In genomic region chr4:152938237-152938969, GRCh38 we compare ENCODE assay signal across 8 cellular contexts. TPM values are rescaled to one million over a fixed set of nuclear protein-coding genes. Genes with fewer than 3 reads are reported as not detected.
A peak's percentile ranks its signal among the peaks of the same experiment; 100 is the strongest.
DNase-seq lines count a peak whose midpoint lies in the region; ATAC-seq, FAIRE-seq and TF ChIP-seq lines count a peak whose summit lies in the region.

No MANE protein-coding gene starts in this region.

- TF ChIP-seq POLR2A in lower leg skin (IDR thresholded peaks at IDR 0.05) (no peak), tibial nerve (IDR thresholded peaks at IDR 0.05) (no peak)

- H3K27ac ChIP-seq in tibial nerve, result peak overlapping the region in 3 of 4 donors; percentile 19 to 81 (median 76)

- peaks cover 19% of the 10 kb centered on the region for H3K4me1 Mint-ChIP-seq in activated T-cell treated with anti-CD3 and anti-CD28 coated beads, Interleukin-2, amount 50 U/mL, for 4 hours (ENCODE audit: low read depth)

- ATAC-seq in activated T-cell treated with anti-CD3 and anti-CD28 coated beads, Interleukin-2, amount 50 U/mL, for 4 hours, result no peak
- no peak for ATAC-seq in HG02973 (IDR thresholded peaks at IDR 0.05; ENCODE audit: unreplicated experiment)

- intact Hi-C loops in lower leg skin (cut with DNase I; ENCODE audit: low total_unique reads), result no loop called here

- H3K4me1 ChIP-seq in tibial nerve, result peaks cover 0 to 28% (median 8%) of the 10 kb centered on the region in 4 donors

- H3K4me3 Mint-ChIP-seq in activated T-cell treated with anti-CD3 and anti-CD28 coated beads, Interleukin-2, amount 50 U/mL, for 4 hours, result peak overlapping the region; percentile 77

- no peak for FAIRE-seq in urothelium cell line (lab: Jason Lieb, UNC)

- WGBS in lower leg skin, 2 donors, result 17% methylated on average over 18 of the region's 18 CpGs
- WGBS in tibial nerve, 2 donors, result 7 to 15% methylated on average over 18 of the region's 18 CpGs

- DNase-seq in activated T-cell treated with anti-CD3 and anti-CD28 coated beads, Interleukin-2, amount 50 U/mL, for 4 hours, result no peak
- DNase-seq in activated T-cell treated with anti-CD3 and anti-CD28 coated beads, Interleukin-2, amount 50 U/mL, for 1 hour, result no peak
- DNase-seq in astrocyte of the hippocampus (ENCODE audit: low read depth, low spot score) (peak; percentile 36), lower leg skin (ENCODE audit: low spot score in 2 of 2) (no peak), tibial nerve (ENCODE audit: low spot score in 2 of 2) (no peak), SW 1271 (lab: John Stamatoyannopoulos, UW) (no peak), urothelium cell line (ENCODE audit: low spot score) (no peak)

- H3K36me3 ChIP-seq in tibial nerve, result peaks cover 0 to 6% (median 0%) of the 10 kb centered on the region in 3 donors

- H3K9me3 ChIP-seq in tibial nerve, result no peaks in the 10 kb centered on the region

- no peaks in the 10 kb centered on the region for H3K9me3 Mint-ChIP-seq in activated T-cell treated with anti-CD3 and anti-CD28 coated beads, Interleukin-2, amount 50 U/mL, for 4 hours

- peaks cover 60% of the 10 kb centered on the region for H3K27me3 Mint-ChIP-seq in activated T-cell treated with anti-CD3 and anti-CD28 coated beads, Interleukin-2, amount 50 U/mL, for 4 hours (ENCODE audit: low read depth)

- peaks cover 0 to 7% of the 10 kb centered on the region in 2 donors for H3K27me3 ChIP-seq in tibial nerve

- H3K36me3 Mint-ChIP-seq in activated T-cell treated with anti-CD3 and anti-CD28 coated beads, Interleukin-2, amount 50 U/mL, for 4 hours (ENCODE audit: insufficient read depth), result no peaks in the 10 kb centered on the region

- TF ChIP-seq CTCF in lower leg skin (IDR thresholded peaks at IDR 0.05), result no peak
- no peak for TF ChIP-seq CTCF in tibial nerve (IDR thresholded peaks at IDR 0.05)

- TF ChIP-seq EP300 in tibial nerve (IDR thresholded peaks at IDR 0.05), result no peak

- peak overlapping the region; percentile 45 for H3K4me3 ChIP-seq in lower leg skin (ENCODE audit: low read depth, poor library complexity, severe bottlenecking)
- peak overlapping the region; percentile 56 to 76 (median 66) for H3K4me3 ChIP-seq in tibial nerve

RNA-seq across cellular contexts. Expression of gene FHDC1, which starts 2.3 kb away (rescaled TPM):
- total RNA-seq in activated T-cell treated with anti-CD3 and anti-CD28 coated beads, Interleukin-2, amount 50 U/mL, for 4 hours, result under 1 TPM in 2 of 3 donors, not detected in 1; 0.05 to 0.11 TPM
- total RNA-seq in lower leg skin, result 10 to 100 TPM; 25.6 to 65.1 (median 37.2) TPM
- total RNA-seq in tibial nerve, result 1 to 10 TPM; 2.2 to 7.9 (median 6.1) TPM
